Comparison of ENCODE assay signal across 8 cellular contexts in the genomic region with DNA sequence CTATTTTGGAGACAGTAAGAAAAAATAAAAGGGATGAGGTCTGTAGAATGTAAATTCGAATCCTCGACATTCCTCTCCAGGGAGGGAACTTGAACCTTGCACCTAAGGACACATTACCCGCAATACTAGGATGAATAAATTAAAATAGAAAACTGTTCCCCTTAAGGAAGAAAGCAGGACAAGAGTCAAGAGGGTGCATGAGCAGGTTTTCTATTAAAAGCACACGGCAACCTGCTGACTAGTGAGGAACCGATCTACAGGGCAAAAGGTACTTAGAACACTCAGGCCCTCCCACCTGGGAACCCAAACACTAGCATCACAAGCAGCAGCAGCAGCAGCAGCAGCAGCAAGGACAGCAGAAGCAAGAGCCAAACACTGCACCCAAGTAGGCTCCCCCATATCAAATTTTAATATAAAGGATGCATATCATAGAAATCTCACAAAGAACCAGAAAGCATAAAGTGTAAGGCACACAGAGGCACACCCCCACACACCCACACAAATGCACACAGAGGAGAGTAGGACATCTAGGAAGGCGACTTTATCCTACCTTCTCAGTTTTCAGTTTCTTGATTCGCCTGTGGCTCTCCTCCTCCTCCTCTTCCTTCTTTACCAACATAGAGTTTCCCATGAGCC. TPM values are rescaled to one million over a fixed set of nuclear protein-coding genes. Genes with fewer than 3 reads are reported as not detected.
DNase-seq lines count a peak whose midpoint lies in the region; ATAC-seq and TF ChIP-seq lines count a peak whose summit lies in the region.

No MANE protein-coding gene starts in this region.

- H3K4me1 Mint-ChIP-seq in GM23338 (no peaks in the 10 kb centered on the region; the same call in 1 of the 3 replicates), mesothelial cell of epicardium (peaks cover 18% of the 10 kb centered on the region)

- intact Hi-C loops in stomach (cut with DNase I; ENCODE audit: low total_unique reads): no loop called here

- H3K4me1 ChIP-seq in GM23338 (ENCODE audit: insufficient read depth) (peaks cover 66% of the 10 kb centered on the region), iPS-15b (ENCODE audit: control insufficient read depth, insufficient read depth, low read length) (peaks cover 36% of the 10 kb centered on the region), stomach (peaks cover 13 to 70% (median 50%) of the 10 kb centered on the region in 4 donors)

- H2AFZ ChIP-seq in GM23338: no peak overlapping the region

- TF ChIP-seq CTCF in GM23338 (conservative IDR thresholded peaks at IDR 0.05; ENCODE audit: low read depth in 2 of 2): no peak
- no peak for TF ChIP-seq CTCF in stomach (IDR thresholded peaks at IDR 0.05)
- TF ChIP-seq CTCF in mesothelial cell of epicardium (IDR thresholded peaks at IDR 0.05; ENCODE audit: unreplicated experiment): no peak

- H3K4me3 ChIP-seq in GM23338 (peak overlapping the region; percentile 63), iPS-15b (ENCODE audit: low read depth, low read length) (peak overlapping the region; percentile 77), stomach (peak overlapping the region; percentile 58 to 70 (median 63))

- TF ChIP-seq POLR2A in stomach (IDR thresholded peaks at IDR 0.05): no peak

- H3K27me3 ChIP-seq in GM23338 (ENCODE audit: insufficient read depth) (no peaks in the 10 kb centered on the region; the same call in 1 of the 2 replicates), iPS-15b (ENCODE audit: control insufficient read depth, insufficient read depth, low read length) (no peaks in the 10 kb centered on the region), stomach (peaks cover 0 to 5% (median 0%) of the 10 kb centered on the region in 3 donors)

- peaks cover 79% of the 10 kb centered on the region for H3K79me2 ChIP-seq in GM23338 (replicated peaks; ENCODE audit: insufficient read depth)

- H3K36me3 Mint-ChIP-seq in GM23338 (ENCODE audit: low read depth) (no peaks in the 10 kb centered on the region; the same call in 2 of the 3 replicates), mesothelial cell of epicardium (no peaks in the 10 kb centered on the region)

- H3K9me3 Mint-ChIP-seq in GM23338 (peaks cover 2% of the 10 kb centered on the region; the same call in 2 of the 3 replicates), mesothelial cell of epicardium (no peaks in the 10 kb centered on the region)

- H3K27me3 Mint-ChIP-seq in GM23338 (ENCODE audit: insufficient read depth, low read depth, poor library complexity) (peaks cover 6% of the 10 kb centered on the region), mesothelial cell of epicardium (ENCODE audit: low read depth) (no peaks in the 10 kb centered on the region)

- no peaks in the 10 kb centered on the region for H4K20me1 ChIP-seq in GM23338 (replicated peaks; ENCODE audit: insufficient read depth)

- no peaks in the 10 kb centered on the region for H3F3A ChIP-seq in GM23338 (replicated peaks; ENCODE audit: low read depth)

- H3K9me3 ChIP-seq in iPS-15b (ENCODE audit: control insufficient read depth, insufficient read depth, low read length): no peaks in the 10 kb centered on the region
- H3K9me3 ChIP-seq in stomach: no peaks in the 10 kb centered on the region

- peak; percentile 2; the same call in 1 of the 3 replicates for ATAC-seq in GM23338
- ATAC-seq in GM21447 (IDR thresholded peaks at IDR 0.05; ENCODE audit: unreplicated experiment): no peak

- H3K27ac ChIP-seq in GM23338 (ENCODE audit: low read depth) (no peak overlapping the region), stomach (peak overlapping the region; percentile 87 to 97 (median 93))

- DNase-seq in GM23338 (ENCODE audit: low spot score) (no peak), SHP77 treated with DMSO at 0.1 percent for 48 hours (lab: John Stamatoyannopoulos, UW) (peak; percentile 30), stomach (no peak), mesothelial cell of epicardium (ENCODE audit: low spot score in 2 of 2, unreplicated experiment in 2 of 2) (no peak), HuH-7.5 (ENCODE audit: low spot score) (no peak)
- no peak for DNase-seq in activated naive CD4-positive, alpha-beta T cell treated with Interleukin-2 at 50 U/mL for 16 hours

- H3K4me3 Mint-ChIP-seq in GM23338: no peak overlapping the region
- H3K4me3 Mint-ChIP-seq in mesothelial cell of epicardium: no peak overlapping the region

- H3K27ac Mint-ChIP-seq in GM23338 (no peak overlapping the region), mesothelial cell of epicardium (no peak overlapping the region)

- TF ChIP-seq EP300 in stomach (IDR thresholded peaks at IDR 0.05): no peak

- no peaks in the 10 kb centered on the region for H3K9me2 ChIP-seq in GM23338 (ENCODE audit: insufficient read depth)

- peak overlapping the region; percentile 16 for H3K9ac ChIP-seq in iPS-15b (ENCODE audit: low read depth, low read length)

- H3K36me3 ChIP-seq in GM23338 (ENCODE audit: insufficient read depth): no peaks in the 10 kb centered on the region
- H3K36me3 ChIP-seq in iPS-15b (ENCODE audit: control insufficient read depth, insufficient read depth, low read length): no peaks in the 10 kb centered on the region
- no peaks in the 10 kb centered on the region for H3K36me3 ChIP-seq in stomach

- WGBS in stomach, 5 donors: 8 to 14% (median 11%) methylated on average over 7 of the region's 7 CpGs

- peak overlapping the region; percentile 87 for H3K4me2 ChIP-seq in GM23338

TF ChIP-seq in GM23338, 12 proteins besides CTCF, POLR2A, EP300 and RAD21 (continues in another document):
- TF ChIP-seq ZNF114 (CRISPR knock-in tag; IDR thresholded peaks at IDR 0.05) (no peak), NANOG (IDR thresholded peaks at IDR 0.05; ENCODE audit: borderline replicate concordance) (no peak), EZH2phosphoT487 (IDR thresholded peaks at IDR 0.05; ENCODE audit: unreplicated experiment) (no peak), POLR2AphosphoS5 (IDR thresholded peaks at IDR 0.05; ENCODE audit: low read depth) (no peak), ZNF331 (CRISPR knock-in tag; IDR thresholded peaks at IDR 0.05; ENCODE audit: low read depth) (no peak), JUNB (IDR thresholded peaks at IDR 0.05; ENCODE audit: unreplicated experiment) (no peak), EZH2 (IDR thresholded peaks at IDR 0.05; ENCODE audit: low read depth, unreplicated experiment) (no peak), STAT1 (IDR thresholded peaks at IDR 0.05; ENCODE audit: unreplicated experiment) (no peak)
- TF ChIP-seq, protein P1, sequence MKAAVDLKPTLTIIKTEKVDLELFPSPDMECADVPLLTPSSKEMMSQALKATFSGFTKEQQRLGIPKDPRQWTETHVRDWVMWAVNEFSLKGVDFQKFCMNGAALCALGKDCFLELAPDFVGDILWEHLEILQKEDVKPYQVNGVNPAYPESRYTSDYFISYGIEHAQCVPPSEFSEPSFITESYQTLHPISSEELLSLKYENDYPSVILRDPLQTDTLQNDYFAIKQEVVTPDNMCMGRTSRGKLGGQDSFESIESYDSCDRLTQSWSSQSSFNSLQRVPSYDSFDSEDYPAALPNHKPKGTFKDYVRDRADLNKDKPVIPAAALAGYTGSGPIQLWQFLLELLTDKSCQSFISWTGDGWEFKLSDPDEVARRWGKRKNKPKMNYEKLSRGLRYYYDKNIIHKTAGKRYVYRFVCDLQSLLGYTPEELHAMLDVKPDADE (IDR thresholded peaks at IDR 0.05): no peak

RNA-seq across cellular contexts. Expression of a gene that starts 2.8 kb away (rescaled TPM):
- total RNA-seq in GM23338 (2014; rRNA removed; shearing (Covaris generic)): 39.7 and 42.4 TPM in 2 replicates
- polyA plus RNA-seq in GM23338 (2016; fragmentation: Nextera tagmentation; extraction: Ambion mirVana) (20.0 and 20.5 TPM in 2 replicates), stomach (1 to 10 TPM; 5.5 to 8.7 (median 7.5) TPM)
- total RNA-seq in stomach (100 to 1,000 TPM in 1 of 5 donors, 10 to 100 TPM in 4; 19.0 to 386 (median 27.2) TPM), mesothelial cell of epicardium (31.8 to 35.0 TPM (median 34.3 TPM) in 3 replicates)
